In genomic region chr7:31326416-31326815, GRCh38 we compare ENCODE assay signal across 26 cellular contexts. TPM values are rescaled to one million over a fixed set of nuclear protein-coding genes. Genes with fewer than 3 reads are reported as not detected.
"Had no signal": no experiment of that assay in that cellular context is flagged by ENCODE, and none has a peak within 500 bp of the region (broad histone marks: within the 10 kb centered on the region; RNA-seq: fewer than 3 reads in every experiment).

No MANE protein-coding gene starts in this region.

- H3K27me3 ChIP-seq: MG63, SJSA1 had no signal

- ATAC-seq: HepG2 had no signal

- DNase-seq: Karpas-422, KG1, MV-4-11, NCI-H1048, NCI-H1105 treated with DMSO at 0.1 percent for 48 hours, NCI-H1417 treated with DMSO at 0.1 percent for 48 hours, NCI-H146, NCI-H1694 treated with DMSO at 0.1 percent for 48 hours, NCI-H1930, NCI-H2081, NCI-H2107, NCI-H446, NCI-H510A, NCI-H524 treated with DMSO at 0.1 percent for 48 hours, NCI-H69, NCI-H774, Right ventricle myocardium superior, RPMI8226, SIG-M5 had no signal

- H3K36me3 ChIP-seq: MG63, SJSA1 had no signal

- FAIRE-seq: HepG2, RCC 7860 had no signal

- H3K4me3 ChIP-seq: MG63, SJSA1, SK-N-MC had no signal

- H3K27ac ChIP-seq: SJSA1, SK-N-MC had no signal

RNA-seq across cellular contexts. Expression of gene NEUROD6, which starts 14.1 kb away (rescaled TPM):
- total RNA-seq: HepG2, HT-29, IMR-90, Right ventricle myocardium superior, SJSA1 had no signal
- polyA plus RNA-seq: HepG2, IMR-90 had no signal
